ENCODE assay signal across 8 cellular contexts in the genomic region with DNA sequence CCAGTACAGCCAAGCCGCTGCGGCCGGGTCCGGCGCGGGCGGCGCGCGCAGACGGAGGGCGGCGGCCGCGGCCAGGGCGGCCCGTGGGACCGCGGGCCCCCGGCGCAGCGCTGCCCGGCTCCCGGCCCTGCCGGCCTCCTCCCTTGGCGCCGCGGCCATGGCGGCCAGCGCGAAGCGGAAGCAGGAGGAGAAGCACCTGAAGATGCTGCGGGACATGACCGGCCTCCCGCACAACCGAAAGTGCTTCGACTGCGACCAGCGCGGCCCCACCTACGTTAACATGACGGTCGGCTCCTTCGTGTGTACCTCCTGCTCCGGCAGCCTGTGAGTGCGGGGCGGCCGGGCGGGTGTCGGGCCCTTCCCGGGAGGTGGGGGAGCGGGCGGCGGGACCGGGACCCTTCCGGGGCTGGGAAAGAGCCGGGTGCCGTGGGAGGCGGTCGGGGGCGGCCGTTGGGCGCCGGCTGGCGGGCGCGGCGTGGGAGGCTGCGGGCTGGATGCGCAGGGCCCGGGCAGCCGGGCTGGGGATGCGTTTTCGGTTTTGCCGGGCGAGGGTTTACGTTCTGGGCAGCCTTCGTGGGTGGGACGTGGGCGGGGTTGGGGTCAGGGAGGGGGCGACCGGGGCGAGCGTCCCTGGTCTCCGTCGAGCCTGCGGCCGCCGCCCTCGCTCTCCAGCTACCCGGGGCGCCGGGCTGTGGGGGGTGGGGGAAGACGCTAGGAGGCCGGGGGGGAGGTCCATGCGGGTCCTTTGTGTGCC. TPM values are rescaled to one million over a fixed set of nuclear protein-coding genes. Genes with fewer than 3 reads are reported as not detected.
DNase-seq lines count a peak whose midpoint lies in the region; ATAC-seq and TF ChIP-seq lines count a peak whose summit lies in the region.

No MANE protein-coding gene starts in this region.

- H3K36me3 ChIP-seq in ES-I3 (ENCODE audit: insufficient read depth, low read length) = no peaks in the 10 kb centered on the region
- H3K36me3 ChIP-seq in HUES6 (ENCODE audit: control insufficient read depth, insufficient read depth, low read length) = no peaks in the 10 kb centered on the region
- no peaks in the 10 kb centered on the region for H3K36me3 ChIP-seq in muscle layer of colon (ENCODE audit: insufficient read depth, low read length)
- no peaks in the 10 kb centered on the region for H3K36me3 ChIP-seq in thyroid gland

- intact Hi-C loops in thyroid gland (cut with DNase I) = no loop called here

- H3K9me3 ChIP-seq in ES-I3 (ENCODE audit: control insufficient read depth, insufficient read depth, low read length) (no peaks in the 10 kb centered on the region), HUES6 (ENCODE audit: control insufficient read depth, insufficient read depth, low read depth, low read length) (no peaks in the 10 kb centered on the region), muscle layer of colon (ENCODE audit: low read length) (no peaks in the 10 kb centered on the region), thyroid gland (no peaks in the 10 kb centered on the region)

- H3K27me3 ChIP-seq in HUES6 (ENCODE audit: control insufficient read depth, insufficient read depth, low read length) = no peaks in the 10 kb centered on the region
- H3K27me3 ChIP-seq in muscle layer of colon (ENCODE audit: control insufficient read depth in 1 of 2, insufficient read depth in 2 of 2, low read length in 2 of 2) = no peaks in the 10 kb centered on the region
- no peaks in the 10 kb centered on the region for H3K27me3 ChIP-seq in thyroid gland

- WGBS in thyroid gland, 2 donors = 3% methylated on average over 8 of the region's 96 CpGs; no CpG with 5 or more reads in 1 of the 2 donors

- peaks cover 18% of the 10 kb centered on the region for H3K4me1 ChIP-seq in ES-I3 (ENCODE audit: insufficient read depth, low read length)
- peaks cover 21% of the 10 kb centered on the region for H3K4me1 ChIP-seq in HUES6 (ENCODE audit: control insufficient read depth, insufficient read depth, low read length)
- H3K4me1 ChIP-seq in muscle layer of colon (ENCODE audit: insufficient read depth, low read length) = peaks cover 22% of the 10 kb centered on the region
- peaks cover 18 to 22% of the 10 kb centered on the region in 2 donors for H3K4me1 ChIP-seq in thyroid gland

- peak overlapping the region; percentile 82 for H3K9ac ChIP-seq in ES-I3 (ENCODE audit: low read depth, low read length)
- H3K9ac ChIP-seq in HUES6 (ENCODE audit: low read length) = peak overlapping the region; percentile 95
- no peak overlapping the region for H3K9ac ChIP-seq in muscle layer of colon (ENCODE audit: low read length)

- ATAC-seq in GM21515 (IDR thresholded peaks at IDR 0.05; ENCODE audit: unreplicated experiment) = peak; percentile 61

- DNase-seq in activated CD4-positive, alpha-beta T cell treated with anti-CD3 and anti-CD28 coated beads, Interleukin-2, amount 50 U/mL, for 4 hours = peak; percentile 39 to 45
- peak; percentile 44 for DNase-seq in epithelial cell of esophagus (ENCODE audit: low read depth)
- DNase-seq in thyroid gland = peak; percentile 46 to 57
- no peak for DNase-seq in central memory CD4-positive, alpha-beta T cell

- TF ChIP-seq CTCF in epithelial cell of esophagus (IDR thresholded peaks at IDR 0.05; ENCODE audit: insufficient read depth, low read depth, low read length, missing control alignments) (no peak), thyroid gland (IDR thresholded peaks at IDR 0.05) (peak in 1 of 6 experiments; percentile 4)

- peak overlapping the region; percentile 96 for H3K4me3 ChIP-seq in HUES6 (ENCODE audit: low read depth, low read length)
- H3K4me3 ChIP-seq in epithelial cell of esophagus (ENCODE audit: low read length) = peak overlapping the region; percentile 76
- peak overlapping the region; percentile 49 to 89 for H3K4me3 ChIP-seq in muscle layer of colon (ENCODE audit: low read depth in 1 of 2, low read length in 2 of 2)
- H3K4me3 ChIP-seq in thyroid gland (replicated peaks in 1 of 3) = peak overlapping the region; percentile 70 to 92 (median 75)

- no peak for TF ChIP-seq POLR2A in thyroid gland (IDR thresholded peaks at IDR 0.05)

- H3K27ac ChIP-seq in HUES6 (ENCODE audit: low read depth, low read length) (peak overlapping the region; percentile 86; the same call in 1 of the 2 replicates), muscle layer of colon (ENCODE audit: low read depth, low read length) (peak overlapping the region; percentile 88), thyroid gland (peak overlapping the region; percentile 74 to 88 (median 85))

RNA-seq across cellular contexts. Expression of gene AGFG1, which starts 0.5 kb away (rescaled TPM):
- total RNA-seq in thyroid gland = 10 to 100 TPM; 50.0 to 69.2 (median 58.9) TPM
